16 cellular contexts compared by ENCODE assay signal in the genomic region with DNA sequence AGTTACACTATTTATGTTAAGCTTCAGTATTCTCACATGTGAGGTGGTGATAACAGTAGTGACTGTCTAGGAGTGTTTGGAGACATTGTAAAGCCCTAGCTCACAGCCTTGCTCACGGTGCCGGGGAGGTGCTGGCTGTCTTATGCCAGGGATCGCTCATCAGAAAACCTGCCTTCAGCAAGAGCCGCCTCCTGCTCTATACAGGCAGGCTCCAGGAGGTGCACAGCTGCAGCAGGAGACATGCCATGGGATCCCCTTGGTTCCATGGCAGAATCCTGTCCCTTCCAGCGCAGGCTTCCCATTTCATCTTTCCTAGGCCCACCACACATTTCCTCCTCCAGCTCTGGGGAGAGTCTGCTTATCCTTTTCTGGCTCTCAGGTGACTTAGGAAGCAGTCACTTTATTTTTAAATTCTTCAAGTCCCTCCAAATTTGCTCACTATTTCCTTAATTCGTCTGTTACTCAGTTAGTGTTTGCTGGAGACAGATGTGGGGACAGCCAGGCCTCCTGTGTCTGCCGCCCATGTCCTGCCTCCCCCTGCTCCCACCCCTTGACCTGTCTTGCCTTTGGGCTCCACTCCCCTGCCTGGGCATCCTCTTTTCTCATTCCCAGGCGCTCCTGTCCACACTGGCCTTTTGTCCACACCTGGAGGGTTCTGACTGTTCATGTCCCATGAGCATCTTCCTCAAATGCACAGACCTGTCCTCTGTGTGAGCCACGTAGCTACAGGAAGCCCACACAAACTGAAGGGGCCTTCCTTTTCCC. TPM values are rescaled to one million over a fixed set of nuclear protein-coding genes. Genes with fewer than 3 reads are reported as not detected.
DNase-seq lines count a peak whose midpoint lies in the region; ATAC-seq and TF ChIP-seq lines count a peak whose summit lies in the region.
"Had no signal": no experiment of that assay in that cellular context is flagged by ENCODE, and none has a peak within 500 bp of the region (broad histone marks: within the 10 kb centered on the region; RNA-seq: fewer than 3 reads in every experiment).

No MANE protein-coding gene starts in this region.

- no peaks in the 10 kb centered on the region for H3K9me3 Mint-ChIP-seq in endodermal cell
- H3K9me3 Mint-ChIP-seq: CD8-positive, alpha-beta memory T cell had no signal

- TF ChIP-seq CTCF in Loucy (conservative IDR thresholded peaks at IDR 0.05; ENCODE audit: low read length) (no peak), endodermal cell (conservative IDR thresholded peaks at IDR 0.05) (no peak), osteoblast (IDR thresholded peaks at IDR 0.05; ENCODE audit: extremely low read depth, low read depth, low read length) (no peak)

- H3K9me3 ChIP-seq in Loucy (ENCODE audit: insufficient read depth, low read depth, low read length), result no peaks in the 10 kb centered on the region
- H3K9me3 ChIP-seq in endodermal cell (ENCODE audit: control insufficient read depth, low read length), result no peaks in the 10 kb centered on the region
- no peaks in the 10 kb centered on the region for H3K9me3 ChIP-seq in osteoblast (ENCODE audit: low read depth, low read length)
- H3K9me3 ChIP-seq: BLaER1, Caco-2, HAP-1 had no signal

- peaks cover 43% of the 10 kb centered on the region for H3K36me3 Mint-ChIP-seq in endodermal cell (ENCODE audit: low read depth)
- H3K36me3 Mint-ChIP-seq: CD8-positive, alpha-beta memory T cell had no signal

- ATAC-seq in HG02798 (IDR thresholded peaks at IDR 0.05; ENCODE audit: poor library complexity, unreplicated experiment), result no peak

- peak overlapping the region; percentile 9 for H3K4me2 ChIP-seq in Loucy (ENCODE audit: low read depth, low read length, poor library complexity, severe bottlenecking)
- H3K4me2 ChIP-seq in osteoblast (ENCODE audit: insufficient read depth, low read length), result no peak overlapping the region
- H3K4me2 ChIP-seq: BLaER1 had no signal

- H3K27ac ChIP-seq in endodermal cell (ENCODE audit: low read depth, low read length) (no peak overlapping the region), osteoblast (ENCODE audit: low read depth, low read length) (no peak overlapping the region)
- H3K27ac ChIP-seq: BLaER1 had no signal

- DNase-seq in activated CD8-positive, alpha-beta memory T cell treated with anti-CD3 and anti-CD28 coated beads, Interleukin-2, amount 50 U/mL, for 48 hours, result peak; percentile 15
- DNase-seq in activated CD8-positive, alpha-beta memory T cell treated with anti-CD3 and anti-CD28 coated beads for 24 hours, result no peak
- peak; percentile 33 for DNase-seq in endodermal cell
- DNase-seq in osteoblast (ENCODE audit: insufficient read length, low spot score, missing footprints), result peak; percentile 39
- DNase-seq in central memory CD4-positive, alpha-beta T cell, result no peak
- DNase-seq: 8988T; AML-193; Caco-2; CD8-positive, alpha-beta memory T cell; DND-41; GDM1; GOT3 had no signal

- H3K27ac Mint-ChIP-seq in endodermal cell, result no peak overlapping the region
- H3K27ac Mint-ChIP-seq: CD8-positive, alpha-beta memory T cell had no signal

- whole genome bisulfite sequencing in endodermal cell (ENCODE audit: insufficient coverage in 1 of 2, insufficient read length in 1 of 2), 2 experiments, result 92 to 95% methylated on average over 8 to 9 of the region's 9 CpGs

- H3F3A ChIP-seq in Loucy (ENCODE audit: low read depth), result no peaks in the 10 kb centered on the region

- H3K27me3 ChIP-seq in Loucy (ENCODE audit: insufficient read depth, low read length, poor library complexity, severe bottlenecking) (no peaks in the 10 kb centered on the region), endodermal cell (ENCODE audit: control insufficient read depth, insufficient read depth, low read length, poor library complexity, severe bottlenecking) (no peaks in the 10 kb centered on the region), osteoblast (ENCODE audit: insufficient read depth, low read length) (peaks cover 25% of the 10 kb centered on the region)
- H3K27me3 ChIP-seq: BLaER1 had no signal

- H3K4me3 Mint-ChIP-seq in endodermal cell, result no peak overlapping the region
- H3K4me3 Mint-ChIP-seq: CD8-positive, alpha-beta memory T cell had no signal

- H3K79me2 ChIP-seq in Loucy (ENCODE audit: insufficient read depth, low read length) (no peaks in the 10 kb centered on the region), osteoblast (ENCODE audit: insufficient read depth, low read length) (no peaks in the 10 kb centered on the region)

- no peaks in the 10 kb centered on the region for H3K9me2 ChIP-seq in Loucy (replicated peaks; ENCODE audit: low read depth, low read length)

- H3K4me1 Mint-ChIP-seq in endodermal cell, result peaks cover 65% of the 10 kb centered on the region
- H3K4me1 Mint-ChIP-seq: CD8-positive, alpha-beta memory T cell had no signal

- H4K20me1 ChIP-seq in Loucy (ENCODE audit: insufficient read depth, low read length, poor library complexity, severe bottlenecking), result no peaks in the 10 kb centered on the region
- no peaks in the 10 kb centered on the region for H4K20me1 ChIP-seq in osteoblast (ENCODE audit: insufficient read depth, low read length)
- H4K20me1 ChIP-seq: BLaER1 had no signal

- peak overlapping the region; percentile 60; the same call in 1 of the 2 replicates for H2AFZ ChIP-seq in Loucy (ENCODE audit: low read length)
- no peak overlapping the region for H2AFZ ChIP-seq in osteoblast (ENCODE audit: low read length)

- no peak overlapping the region for H3K9ac ChIP-seq in Loucy (ENCODE audit: low read depth, low read length, poor library complexity, severe bottlenecking)
- no peak overlapping the region for H3K9ac ChIP-seq in endodermal cell (ENCODE audit: extremely low read depth, low read length, poor library complexity, severe bottlenecking)
- H3K9ac ChIP-seq: BLaER1 had no signal

- H3K36me3 ChIP-seq in Loucy (ENCODE audit: insufficient read depth, low read length), result no peaks in the 10 kb centered on the region
- peaks cover 4% of the 10 kb centered on the region for H3K36me3 ChIP-seq in endodermal cell (ENCODE audit: control insufficient read depth, insufficient read depth, low read length)
- H3K36me3 ChIP-seq in osteoblast (ENCODE audit: insufficient read depth, low read length), result no peaks in the 10 kb centered on the region
- H3K36me3 ChIP-seq: BLaER1, HAP-1 had no signal

- H3K27me3 Mint-ChIP-seq in endodermal cell (ENCODE audit: insufficient read depth), result no peaks in the 10 kb centered on the region

- H3K4me3 ChIP-seq in Loucy (ENCODE audit: low read length, poor library complexity, severe bottlenecking) (no peak overlapping the region), endodermal cell (ENCODE audit: low read length) (no peak overlapping the region), osteoblast (ENCODE audit: insufficient read depth, low read length) (no peak overlapping the region)
- H3K4me3 ChIP-seq: BLaER1, HAP-1 had no signal

- H3K4me1 ChIP-seq in Loucy (ENCODE audit: insufficient read depth, low read length, poor library complexity, severe bottlenecking) (peaks cover 44% of the 10 kb centered on the region), endodermal cell (ENCODE audit: control insufficient read depth, insufficient read depth, low read length) (peaks cover 29% of the 10 kb centered on the region), osteoblast (ENCODE audit: insufficient read depth, low read length) (no peaks in the 10 kb centered on the region)
- H3K4me1 ChIP-seq: HAP-1 had no signal

RNA-seq across cellular contexts. Expression of a gene that starts 31.7 kb away (rescaled TPM):
- total RNA-seq in endodermal cell (100 to 1,000 TPM; 126 to 134 TPM), osteoblast (under 0.01 and 0.36 TPM in 2 replicates)
- 10.6 TPM for polyA plus RNA-seq in endodermal cell (2013, experiment 1 of 2)
- polyA plus RNA-seq in endodermal cell (2013, experiment 2 of 2), result 12.8 TPM
- total RNA-seq: CD8-positive, alpha-beta memory T cell had no signal
- polyA plus RNA-seq: CD8-positive, alpha-beta memory T cell had no signal

Comparison
In these comparisons a context has a peak if more than half of its experiments do, and no peak if none do; other contexts are left out.
1. DNase-seq: peak in activated CD8-positive, alpha-beta memory T cell treated with anti-CD3 and anti-CD28 coated beads, Interleukin-2, amount 50 U/mL, for 48 hours (single experiment), endodermal cell (single experiment) and osteoblast (single experiment); none in activated CD8-positive, alpha-beta memory T cell treated with anti-CD3 and anti-CD28 coated beads for 24 hours (single experiment) and central memory CD4-positive, alpha-beta T cell (single experiment).
2. RNA of a gene that starts 31.7 kb away (total RNA-seq): 126 to 134 TPM in endodermal cell; under 0.01 to 0.36 TPM in osteoblast; every median in the first group is over 10 times any median in the second.